ENCODE assay signal across 8 cellular contexts in the genomic region with DNA sequence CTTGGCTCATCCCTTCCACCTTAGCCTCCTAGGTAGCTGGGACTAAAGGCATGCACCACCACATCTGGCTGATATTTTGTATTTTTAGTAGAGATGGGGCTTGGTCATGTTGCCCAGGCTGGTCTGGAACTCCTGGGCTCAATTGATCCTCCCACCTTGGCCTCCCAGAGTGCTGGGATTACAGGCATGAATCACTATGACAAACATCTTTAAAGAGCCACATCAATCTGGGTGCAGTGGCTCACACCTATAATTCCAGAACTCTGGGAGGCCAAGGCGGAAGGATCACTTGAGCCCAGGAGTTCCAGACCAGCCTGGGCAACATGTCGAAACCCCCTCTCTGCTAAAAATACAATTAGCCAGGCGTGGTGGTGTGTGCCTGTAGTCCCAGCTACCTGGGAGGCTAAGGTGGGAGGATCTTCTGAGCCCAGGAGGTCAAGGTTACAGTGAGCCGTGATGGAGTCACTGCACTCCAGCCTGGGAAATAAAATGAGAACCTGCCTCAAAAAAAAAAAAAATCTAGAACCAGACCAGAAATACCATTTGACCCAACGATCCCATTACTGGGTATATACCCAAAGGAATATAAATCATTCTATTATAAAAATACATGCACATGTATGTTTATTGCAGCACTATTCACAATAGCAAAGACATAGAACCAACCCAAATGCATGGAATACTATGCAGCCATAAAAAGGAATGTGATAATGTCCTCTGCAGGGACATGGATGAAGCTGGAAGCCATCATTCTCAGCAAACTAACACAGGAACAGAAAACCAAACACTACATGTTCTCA. TPM values are rescaled to one million over a fixed set of nuclear protein-coding genes. Genes with fewer than 3 reads are reported as not detected.
DNase-seq lines count a peak whose midpoint lies in the region; ATAC-seq and TF ChIP-seq lines count a peak whose summit lies in the region.
"Not testable (repeated sequence)": the region's sequence is repeated elsewhere in the genome, so short reads cannot be mapped to it uniquely, and the experiment has no call there.
"Had no signal": no experiment of that assay in that cellular context is flagged by ENCODE, and none has a peak within 500 bp of the region (broad histone marks: within the 10 kb centered on the region; RNA-seq: fewer than 3 reads in every experiment).

No MANE protein-coding gene starts in this region.

- POLR2A ChIA-PET in CD4-positive, alpha-beta T cell (lab: Charles Lee), result interaction anchor here (0.5 to 3.0 kb wide), 2 partner anchors 16 to 103 kb away, joined by 3 to 11 read pairs; a partner anchor contains a TSS
- POLR2A ChIA-PET in IMR-90 (lab: Charles Lee; ENCODE audit: unreplicated experiment), result interaction anchor here (1.7 kb wide), 1 partner anchor 16 kb away, joined by 8 read pairs; a partner anchor contains a TSS
- POLR2A ChIA-PET in RWPE1 (lab: Yijun Ruan, JAX; ENCODE audit: low non-redundant PET), result interaction anchor here (0.8 kb wide), 1 partner anchor 16 kb away, joined by 3 read pairs; a partner anchor contains a TSS
- POLR2A ChIA-PET in MCF 10A (lab: Yijun Ruan, JAX), result interaction anchor here (0.7 to 1.5 kb wide), 2 partner anchors 10 to 53 kb away, joined by 3 to 7 read pairs; no protein-coding TSS in a partner anchor

- H3K4me3 ChIP-seq in IMR-90 (ENCODE audit: insufficient read depth, low read depth, low read length); sigmoid colon: not testable (repeated sequence)

- H3K18ac ChIP-seq in IMR-90 (ENCODE audit: low read depth, low read length), result not testable (repeated sequence)

- peaks cover 0 to 31% of the 10 kb centered on the region in 2 experiments; a peak in 3 of 4 replicates for H3K79me1 ChIP-seq in IMR-90 (ENCODE audit: low read depth in 1 of 2, low read length in 2 of 2)

- CTCF ChIA-PET in CD4-positive, alpha-beta T cell (lab: Charles Lee), result interaction anchor here (0.7 kb wide), 1 partner anchor 29 kb away, joined by 3 read pairs; no protein-coding TSS in a partner anchor
- CTCF ChIA-PET in IMR-90 (lab: Yijun Ruan, JAX); RWPE1 (lab: Yijun Ruan, JAX): not testable (repeated sequence)
- CTCF ChIA-PET in MCF 10A (lab: Yijun Ruan, JAX), result interaction anchor here (0.6 to 14.2 kb wide), 2 partner anchors 13 to 28 kb away, joined by 3 to 267 read pairs; no protein-coding TSS in a partner anchor

- not testable (repeated sequence) for H3K56ac ChIP-seq in IMR-90 (ENCODE audit: extremely low read depth, insufficient read depth, low read length)

- not testable (repeated sequence) for H3K36me3 Mint-ChIP-seq in CD4-positive, alpha-beta T cell (ENCODE audit: low read depth); MCF 10A (ENCODE audit: insufficient read depth, unreplicated experiment)

- not testable (repeated sequence) for H3K27ac ChIP-seq in CD4-positive, alpha-beta T cell (ENCODE audit: low read depth, low read length); IMR-90 (ENCODE audit: insufficient read depth, low read length)
- peak overlapping the region; percentile 16; the same call in 1 of the 2 replicates for H3K27ac ChIP-seq in RWPE1
- H3K27ac ChIP-seq in sigmoid colon, result peak overlapping the region in 1 of 4 donors; percentile 93

- not testable (repeated sequence) for DNase-seq in CD4-positive, alpha-beta T cell; IMR-90; RWPE1 (ENCODE audit: low spot score)
- DNase-seq in MCF 10A (ENCODE audit: unreplicated experiment) (peak; percentile 29), cardiac septum (ENCODE audit: low spot score) (peak; percentile 27), sigmoid colon (peak; percentile 33)

- H3K27ac Mint-ChIP-seq in CD4-positive, alpha-beta T cell, result peak overlapping the region; percentile 44
- not testable (repeated sequence) for H3K27ac Mint-ChIP-seq in MCF 10A (ENCODE audit: low read depth, unreplicated experiment)

- TF ChIP-seq RAD21 in IMR-90 (IDR thresholded peaks at IDR 0.05; ENCODE audit: low read length), result not testable (repeated sequence)

- peak overlapping the region; percentile 50; the same call in 1 of the 3 replicates for H2BK15ac ChIP-seq in IMR-90 (ENCODE audit: low read depth, low read length)

- H3K27me3 ChIP-seq in CD4-positive, alpha-beta T cell (ENCODE audit: control insufficient read depth, insufficient read depth, low read length); IMR-90 (ENCODE audit: control insufficient read depth, insufficient read depth, low read length); sigmoid colon: not testable (repeated sequence)

- dilution Hi-C loops in IMR-90 (cut with HindIII; ENCODE audit: low sequenced_read_pairs, unreplicated experiment), result not testable (repeated sequence)

- no CpG with 5 or more reads among the region's 5 CpGs for WGBS in IMR-90 (ENCODE audit: extremely low coverage in 2 of 2, insufficient read length in 1 of 2), 2 experiments
- 88 to 93% methylated on average over 5 of the region's 5 CpGs for WGBS in sigmoid colon, 2 donors

- not testable (repeated sequence) for H2AK5ac ChIP-seq in IMR-90 (ENCODE audit: low read depth, low read length)

- not testable (repeated sequence) for H4K91ac ChIP-seq in IMR-90 (ENCODE audit: insufficient read depth, low read depth, low read length)

- not testable (repeated sequence) for TF ChIP-seq POLR2A in IMR-90 (IDR thresholded peaks at IDR 0.05; ENCODE audit: low read depth, low read length); sigmoid colon (IDR thresholded peaks at IDR 0.05)

- H3K9ac ChIP-seq in IMR-90 (ENCODE audit: low read depth, low read length), result not testable (repeated sequence)

- not testable (repeated sequence) for H3K9me3 Mint-ChIP-seq in CD4-positive, alpha-beta T cell; MCF 10A (ENCODE audit: unreplicated experiment)

- 0 out of 2 replicates have a peak overlapping the region, but pooled peaks have one; percentile 45 for H3K4ac ChIP-seq in IMR-90 (ENCODE audit: low read depth, low read length)

- peaks cover 28% of the 10 kb centered on the region for H3K9me1 ChIP-seq in IMR-90 (ENCODE audit: insufficient read depth, low read length)

- intact Hi-C loops in CD4-positive, alpha-beta T cell (cut with DNase I, micrococcal nuclease), result loop anchor here in 1 of 2 experiments (5.0 kb wide), 1 partner anchor 58 kb away; no protein-coding TSS in a partner anchor
- intact Hi-C loops in IMR-90 (cut with micrococcal nuclease); MCF 10A (cut with micrococcal nuclease); cardiac septum (cut with DNase I); sigmoid colon (cut with DNase I): not testable (repeated sequence)

- H3K9me3 ChIP-seq in CD4-positive, alpha-beta T cell (ENCODE audit: control insufficient read depth, low read length); IMR-90 (ENCODE audit: control insufficient read depth, insufficient read depth, low read length); sigmoid colon: not testable (repeated sequence)

- not testable (repeated sequence) for H2AK9ac ChIP-seq in IMR-90 (replicated peaks; ENCODE audit: low read depth, low read length, poor library complexity)

- H3K36me3 ChIP-seq in IMR-90 (ENCODE audit: control insufficient read depth, insufficient read depth, low read length); sigmoid colon: not testable (repeated sequence)

- TF ChIP-seq CTCF in CD4-positive, alpha-beta T cell (IDR thresholded peaks at IDR 0.05); IMR-90 (conservative IDR thresholded peaks at IDR 0.05; ENCODE audit: low read depth, low read length); RWPE1 (conservative IDR thresholded peaks at IDR 0.05; ENCODE audit: low read depth); MCF 10A (IDR thresholded peaks at IDR 0.05; ENCODE audit: unreplicated experiment); sigmoid colon (IDR thresholded peaks at IDR 0.05): not testable (repeated sequence)

- H3K14ac ChIP-seq in IMR-90 (replicated peaks; ENCODE audit: low read depth, low read length), result 0 out of 2 replicates have a peak overlapping the region, but pooled peaks have one; percentile 17

- H4K5ac ChIP-seq in IMR-90 (ENCODE audit: low read depth, low read length), result not testable (repeated sequence)

- peaks cover 32% of the 10 kb centered on the region for H3K4me1 ChIP-seq in IMR-90 (ENCODE audit: control insufficient read depth, insufficient read depth, low read length)
- peaks cover 0 to 33% (median 29%) of the 10 kb centered on the region in 4 donors for H3K4me1 ChIP-seq in sigmoid colon

- ATAC-seq in CD4-positive, alpha-beta T cell (ENCODE audit: poor library complexity); IMR-90 (ENCODE audit: low read depth): not testable (repeated sequence)

- not testable (repeated sequence) for H2BK120ac ChIP-seq in IMR-90 (ENCODE audit: low read depth, low read length)

- in situ Hi-C loops in IMR-90 (cut with MboI; ENCODE audit: low sequenced_read_pairs), result not testable (repeated sequence)

- peaks cover 17% of the 10 kb centered on the region for H3K27me3 Mint-ChIP-seq in CD4-positive, alpha-beta T cell
- not testable (repeated sequence) for H3K27me3 Mint-ChIP-seq in MCF 10A (ENCODE audit: insufficient read depth, unreplicated experiment)

- peak overlapping the region in 1 of 2 experiments; percentile 10; a peak in 1 of 4 replicates for H4K8ac ChIP-seq in IMR-90 (ENCODE audit: low read depth in 2 of 2, low read length in 2 of 2)

- not testable (repeated sequence) for H2BK5ac ChIP-seq in IMR-90 (ENCODE audit: low read depth, low read length, poor library complexity, severe bottlenecking)

- peak overlapping the region; percentile 45 for H3K4me3 Mint-ChIP-seq in CD4-positive, alpha-beta T cell
- H3K4me3 Mint-ChIP-seq in MCF 10A (ENCODE audit: unreplicated experiment), result not testable (repeated sequence)

- not testable (repeated sequence) for H3K23ac ChIP-seq in IMR-90 (ENCODE audit: low read depth, low read length)

- H2BK20ac ChIP-seq in IMR-90 (ENCODE audit: low read depth, low read length), result peak overlapping the region; percentile 26; the same call in 1 of the 2 replicates

- not testable (repeated sequence) for TF ChIP-seq EP300 in sigmoid colon (IDR thresholded peaks at IDR 0.05)

- H4K20me1 ChIP-seq in IMR-90 (ENCODE audit: insufficient read depth, low read length), result not testable (repeated sequence)

- BruUV-seq in IMR-90 (replicated peaks; lab: Mats Ljungman, UMichigan); MCF 10A (replicated peaks; lab: Mats Ljungman, UMichigan): not testable (repeated sequence)

- H3K4me2 ChIP-seq in IMR-90 (ENCODE audit: low read depth, low read length), result not testable (repeated sequence)

- H3K4me1 Mint-ChIP-seq in CD4-positive, alpha-beta T cell (ENCODE audit: low read depth), result peaks cover 25% of the 10 kb centered on the region
- H3K4me1 Mint-ChIP-seq in MCF 10A (ENCODE audit: insufficient read depth, unreplicated experiment), result peaks cover 26% of the 10 kb centered on the region

- H2AFZ ChIP-seq in IMR-90 (replicated peaks; ENCODE audit: low read length, poor library complexity), result not testable (repeated sequence)

RNA-seq across cellular contexts. Expression of a gene that starts 2.5 kb away (rescaled TPM):
- under 1 TPM in 1 of 2 experiments, not detected in 1; 0.49 TPM for total RNA-seq in CD4-positive, alpha-beta T cell
- total RNA-seq in IMR-90 (2012; rRNA removed) (124 and 140 TPM in 2 replicates), MCF 10A (2022) (6.4 and 12.0 TPM in 2 replicates), cardiac septum (42.3 TPM), sigmoid colon (100 to 1,000 TPM; 127 to 444 (median 384) TPM)
- polyA plus RNA-seq in IMR-90 (2012; rRNA removed) (337 and 373 TPM in 2 replicates), sigmoid colon (100 to 1,000 TPM in 1 of 3 donors, 10 to 100 TPM in 1, 1 to 10 TPM in 1; 3.0 to 133 (median 35.9) TPM)
- 592 and 623 TPM in 2 replicates for polyA plus RNA-seq in IMR-90 (2012; cell fraction: cytosol; rRNA removed)
- polyA plus RNA-seq in IMR-90 (2012; cell fraction: nucleus; rRNA removed; ENCODE audit: low replicate concordance), result 90.7 and 186 TPM in 2 replicates

RNA-seq across cellular contexts. Expression of a gene that starts 8.3 kb away (rescaled TPM):
- total RNA-seq in CD4-positive, alpha-beta T cell, result under 1 TPM; 0.22 to 0.49 TPM
- under 0.01 and 0.18 TPM in 2 replicates for total RNA-seq in IMR-90 (2012; rRNA removed)
- polyA plus RNA-seq in IMR-90 (2012; rRNA removed), result 0.39 and 0.55 TPM in 2 replicates
- polyA plus RNA-seq in IMR-90 (2012; cell fraction: cytosol; rRNA removed), result 0.18 and 0.27 TPM in 2 replicates
- 0.52 and 1.3 TPM in 2 replicates for polyA plus RNA-seq in IMR-90 (2012; cell fraction: nucleus; rRNA removed; ENCODE audit: low replicate concordance)
- not detected in 2 replicates for total RNA-seq in MCF 10A (2022)
- not detected for total RNA-seq in cardiac septum
- total RNA-seq in sigmoid colon, result under 1 TPM in 2 of 4 donors, not detected in 2; 0.41 to 0.55 TPM
- polyA plus RNA-seq in sigmoid colon, result under 1 TPM in 1 of 3 donors, not detected in 2; 0.09 TPM
- total RNA-seq: H9, SJSA1 had no signal

RNA-seq across cellular contexts. Expression of a gene that starts 15.8 kb away (rescaled TPM):
- 10 to 100 TPM; 17.7 to 21.0 TPM for total RNA-seq in CD4-positive, alpha-beta T cell
- total RNA-seq in IMR-90 (2012; rRNA removed) (21.7 and 25.6 TPM in 2 replicates), MCF 10A (2022) (35.2 and 39.9 TPM in 2 replicates), cardiac septum (63.5 TPM), sigmoid colon (10 to 100 TPM; 31.9 to 41.4 (median 35.7) TPM)
- polyA plus RNA-seq in IMR-90 (2012; rRNA removed) (27.8 and 28.8 TPM in 2 replicates), sigmoid colon (10 to 100 TPM; 20.1 to 33.4 (median 27.0) TPM)
- polyA plus RNA-seq in IMR-90 (2012; cell fraction: cytosol; rRNA removed), result 20.9 and 26.7 TPM in 2 replicates
- polyA plus RNA-seq in IMR-90 (2012; cell fraction: nucleus; rRNA removed; ENCODE audit: low replicate concordance), result 24.4 and 31.3 TPM in 2 replicates

RNA-seq across cellular contexts. Expression of a gene that starts 45.1 kb away (rescaled TPM):
- 1 to 10 TPM; 2.3 to 3.0 TPM for total RNA-seq in CD4-positive, alpha-beta T cell
- total RNA-seq in IMR-90 (2012; rRNA removed) (10.4 and 10.6 TPM in 2 replicates), MCF 10A (2022) (22.3 and 26.3 TPM in 2 replicates), cardiac septum (99.3 TPM), sigmoid colon (100 to 1,000 TPM; 109 to 117 (median 113) TPM)
- polyA plus RNA-seq in IMR-90 (2012; rRNA removed) (67.2 and 68.0 TPM in 2 replicates), sigmoid colon (10 to 100 TPM; 12.5 to 60.1 (median 47.4) TPM)
- 18.8 and 35.8 TPM in 2 replicates for polyA plus RNA-seq in IMR-90 (2012; cell fraction: cytosol; rRNA removed)
- 243 and 578 TPM in 2 replicates for polyA plus RNA-seq in IMR-90 (2012; cell fraction: nucleus; rRNA removed; ENCODE audit: low replicate concordance)
